In the genomic region with DNA sequence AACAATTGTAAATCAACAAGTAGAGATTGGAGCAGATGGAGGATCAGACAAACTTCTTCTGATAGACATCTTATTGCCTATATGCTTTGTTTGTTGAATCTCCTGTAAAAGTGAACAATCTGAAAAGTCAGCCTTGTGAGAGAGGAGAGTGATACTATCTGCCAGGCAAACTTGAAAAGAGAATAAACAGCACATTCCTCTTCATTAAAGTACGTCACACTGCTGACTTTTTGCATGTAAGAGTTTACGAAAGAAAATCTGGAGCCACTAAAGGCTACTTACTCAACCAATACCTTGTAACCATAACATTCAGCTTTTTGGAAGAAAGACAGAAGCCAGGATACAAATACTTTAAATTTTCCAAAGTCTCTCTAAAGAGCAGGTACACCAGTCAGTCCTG, we compare ENCODE assay signal across 19 cellular contexts. TPM values are rescaled to one million over a fixed set of nuclear protein-coding genes. Genes with fewer than 3 reads are reported as not detected.
"Had no signal": no experiment of that assay in that cellular context is flagged by ENCODE, and none has a peak within 500 bp of the region (broad histone marks: within the 10 kb centered on the region; RNA-seq: fewer than 3 reads in every experiment).

No MANE protein-coding gene starts in this region.

- H3K9me3 ChIP-seq: body of pancreas, pancreas, SK-N-SH, suprapubic skin had no signal

- H3K4me2 ChIP-seq: SK-N-SH had no signal

- H3K36me3 ChIP-seq: pancreas, suprapubic skin had no signal

- DNase-seq: activated CD4-positive, alpha-beta T cell treated with anti-CD3 and anti-CD28 coated beads, Interleukin-2, amount 10 ng/mL, durations not matched to agents 7 days and 5 days; activated CD4-positive, CD25-positive, alpha-beta regulatory T cell; activated CD8-positive, alpha-beta memory T cell treated with anti-CD3 and anti-CD28 coated beads for 24 hours; activated naive CD4-positive, alpha-beta T cell treated with anti-CD3 and anti-CD28 coated beads for 36 hours; body of pancreas; erythroblast; hypothalamus; nephron progenitor cell; pancreas; SK-N-SH; stimulated activated CD4-positive, alpha-beta T cell treated with anti-CD3 and anti-CD28 coated beads, Interleukin-4, amount 100 ng/mL, for 1 hour; stimulated activated CD8-positive, alpha-beta memory T cell treated with anti-CD3 and anti-CD28 coated beads, Interleukin-4, amount 100 ng/mL, for 48 hours; stimulated activated naive CD8-positive, alpha-beta T cell treated with anti-CD3 and anti-CD28 coated beads, Interleukin-15, Interleukin-2, amounts not matched to agents 100 U/mL and 50 U/mL, for 24 hours had no signal

- H3K9me3 Mint-ChIP-seq: activated CD4-positive, alpha-beta T cell treated with anti-CD3 and anti-CD28 coated beads, Interleukin-2, amount 10 ng/mL, durations not matched to agents 7 days and 5 days; activated T-helper 17 cell treated with anti-CD3 and anti-CD28 coated beads, Interleukin-2, amount 50 U/mL, for 72 hours; central memory CD8-positive, alpha-beta T cell; dendritic cell treated with granulocyte-macrophage colony-stimulating factor and Interleukin-4, amounts not matched to agents 40 ng/mL and 50 ng/mL, for 4 days; nephron progenitor cell had no signal

- H3K4me3 ChIP-seq: body of pancreas, lung, pancreas, suprapubic skin had no signal

- H3K27me3 Mint-ChIP-seq: central memory CD8-positive, alpha-beta T cell had no signal

- H3K9ac ChIP-seq: SK-N-SH had no signal

- H3K4me3 Mint-ChIP-seq: activated CD4-positive, alpha-beta T cell treated with anti-CD3 and anti-CD28 coated beads, Interleukin-2, amount 10 ng/mL, durations not matched to agents 7 days and 5 days; activated naive CD4-positive, alpha-beta T cell treated with anti-CD3 and anti-CD28 coated beads for 36 hours; activated T-helper 17 cell treated with anti-CD3 and anti-CD28 coated beads, Interleukin-2, amount 50 U/mL, for 72 hours; central memory CD8-positive, alpha-beta T cell; dendritic cell treated with granulocyte-macrophage colony-stimulating factor and Interleukin-4, amounts not matched to agents 40 ng/mL and 50 ng/mL, for 4 days; nephron progenitor cell; T-helper 1 cell treated with Interleukin-12 subunit alpha and Interleukin-12 subunit beta and Interleukin-4 antibody, amounts not matched to agents 30 μg/mL and 1 μg/mL, for 36 hours had no signal

- H3K27ac ChIP-seq: body of pancreas, pancreas, suprapubic skin had no signal

- H3K27ac Mint-ChIP-seq: activated CD4-positive, alpha-beta T cell treated with anti-CD3 and anti-CD28 coated beads, Interleukin-2, amount 10 ng/mL, durations not matched to agents 7 days and 5 days; activated naive CD4-positive, alpha-beta T cell treated with anti-CD3 and anti-CD28 coated beads for 36 hours; activated T-helper 17 cell treated with anti-CD3 and anti-CD28 coated beads, Interleukin-2, amount 50 U/mL, for 72 hours; dendritic cell treated with granulocyte-macrophage colony-stimulating factor and Interleukin-4, amounts not matched to agents 40 ng/mL and 50 ng/mL, for 4 days; nephron progenitor cell; T-helper 1 cell treated with Interleukin-12 subunit alpha and Interleukin-12 subunit beta and Interleukin-4 antibody, amounts not matched to agents 30 μg/mL and 1 μg/mL, for 36 hours had no signal

- H3K4me1 ChIP-seq: body of pancreas, pancreas, suprapubic skin had no signal

- FAIRE-seq: pancreas had no signal

- H3K4me1 Mint-ChIP-seq: activated CD4-positive, alpha-beta T cell treated with anti-CD3 and anti-CD28 coated beads, Interleukin-2, amount 10 ng/mL, durations not matched to agents 7 days and 5 days; activated T-helper 17 cell treated with anti-CD3 and anti-CD28 coated beads, Interleukin-2, amount 50 U/mL, for 72 hours; central memory CD8-positive, alpha-beta T cell had no signal

- H3K27me3 ChIP-seq: body of pancreas, pancreas, suprapubic skin had no signal

- ATAC-seq: activated T-helper 17 cell treated with anti-CD3 and anti-CD28 coated beads, Interleukin-2, amount 50 U/mL, for 72 hours; body of pancreas; pancreas; stimulated activated naive CD8-positive, alpha-beta T cell treated with anti-CD3 and anti-CD28 coated beads, Interleukin-15, Interleukin-2, amounts not matched to agents 100 U/mL and 50 U/mL, for 24 hours had no signal

RNA-seq across cellular contexts. Expression of a gene that starts 42.5 kb away (rescaled TPM):
- total RNA-seq: activated CD4-positive, alpha-beta T cell treated with anti-CD3 and anti-CD28 coated beads, Interleukin-2, amount 10 ng/mL, durations not matched to agents 7 days and 5 days; activated naive CD4-positive, alpha-beta T cell treated with anti-CD3 and anti-CD28 coated beads for 36 hours; activated T-helper 17 cell treated with anti-CD3 and anti-CD28 coated beads, Interleukin-2, amount 50 U/mL, for 72 hours had no signal
- polyA plus RNA-seq: SK-N-SH had no signal
